Comparison of ENCODE assay signal across 20 cellular contexts in genomic region chr2:79776461-79777146, GRCh38.
"Had no signal": no experiment of that assay in that cellular context is flagged by ENCODE, and none has a peak within 500 bp of the region (broad histone marks: within the 10 kb centered on the region; RNA-seq: fewer than 3 reads in every experiment).

No MANE protein-coding gene starts in this region.

- DNase-seq: activated CD4-positive, alpha-beta memory T cell treated with anti-CD3 and anti-CD28 coated beads, Interleukin-2, amount 10 ng/mL, durations not matched to agents 7 days and 5 days; activated CD4-positive, alpha-beta T cell treated with anti-CD3 and anti-CD28 coated beads for 36 hours; activated naive CD4-positive, alpha-beta T cell; activated naive CD8-positive, alpha-beta T cell treated with anti-CD3 and anti-CD28 coated beads, Interleukin-2, amount 50 U/mL, for 24 hours; central memory CD4-positive, alpha-beta T cell; cortex of kidney; effector CD8-positive, alpha-beta T cell; foreskin melanocyte; kidney; mesendoderm; retina; stimulated activated CD4-positive, alpha-beta T cell treated with anti-CD3 and anti-CD28 coated beads, Interleukin-15, amount 100 ng/mL, for 24 hours; stimulated activated CD4-positive, alpha-beta T cell treated with anti-CD3 and anti-CD28 coated beads, Interleukin-4, amount 100 ng/mL, for 24 hours; stomach had no signal

- H3K4me1 ChIP-seq: ascending aorta, parathyroid adenoma, stomach had no signal

- H3K27me3 ChIP-seq: ascending aorta, stomach had no signal

- H3K9me3 ChIP-seq: ascending aorta, stomach, thoracic aorta had no signal

- H3K36me3 ChIP-seq: ascending aorta, stomach, thoracic aorta had no signal

- H3K27ac Mint-ChIP-seq: activated CD4-positive, alpha-beta memory T cell treated with anti-CD3 and anti-CD28 coated beads, Interleukin-2, amount 10 ng/mL, durations not matched to agents 7 days and 5 days; activated CD4-positive, alpha-beta T cell treated with anti-CD3 and anti-CD28 coated beads for 36 hours; activated naive CD8-positive, alpha-beta T cell treated with anti-CD3 and anti-CD28 coated beads, Interleukin-2, amount 50 U/mL, for 24 hours; activated T-helper 1 cell treated with anti-CD3 and anti-CD28 coated beads, Interleukin-12 subunit alpha, Interleukin-12 subunit beta, Interleukin-2, Interleukin-4 antibody, amounts not matched to agents 30 ng/mL and 10 ng/mL and 1 ng/mL, durations not matched to agents 14 hours and 24 hours and 36 hours had no signal

- H3K9me3 Mint-ChIP-seq: activated naive CD8-positive, alpha-beta T cell treated with anti-CD3 and anti-CD28 coated beads, Interleukin-2, amount 50 U/mL, for 24 hours; activated T-helper 1 cell treated with anti-CD3 and anti-CD28 coated beads, Interleukin-12 subunit alpha, Interleukin-12 subunit beta, Interleukin-2, Interleukin-4 antibody, amounts not matched to agents 30 ng/mL and 10 ng/mL and 1 ng/mL, durations not matched to agents 14 hours and 24 hours and 36 hours had no signal

- H3K4me3 Mint-ChIP-seq: activated CD4-positive, alpha-beta memory T cell treated with anti-CD3 and anti-CD28 coated beads, Interleukin-2, amount 10 ng/mL, durations not matched to agents 7 days and 5 days; activated CD4-positive, alpha-beta T cell treated with anti-CD3 and anti-CD28 coated beads for 36 hours; activated naive CD8-positive, alpha-beta T cell treated with anti-CD3 and anti-CD28 coated beads, Interleukin-2, amount 50 U/mL, for 24 hours; activated T-helper 1 cell treated with anti-CD3 and anti-CD28 coated beads, Interleukin-12 subunit alpha, Interleukin-12 subunit beta, Interleukin-2, Interleukin-4 antibody, amounts not matched to agents 30 ng/mL and 10 ng/mL and 1 ng/mL, durations not matched to agents 14 hours and 24 hours and 36 hours; neural crest cell had no signal

- H3K4me3 ChIP-seq: ascending aorta, stomach, thoracic aorta had no signal

- H3K27me3 Mint-ChIP-seq: activated CD4-positive, alpha-beta memory T cell treated with anti-CD3 and anti-CD28 coated beads, Interleukin-2, amount 10 ng/mL, durations not matched to agents 7 days and 5 days; activated CD4-positive, alpha-beta T cell treated with anti-CD3 and anti-CD28 coated beads for 36 hours; activated naive CD8-positive, alpha-beta T cell treated with anti-CD3 and anti-CD28 coated beads, Interleukin-2, amount 50 U/mL, for 24 hours had no signal

- H3K27ac ChIP-seq: ascending aorta, parathyroid adenoma, stomach, thoracic aorta, VCaP had no signal

- H3K4me1 Mint-ChIP-seq: activated CD4-positive, alpha-beta memory T cell treated with anti-CD3 and anti-CD28 coated beads, Interleukin-2, amount 10 ng/mL, durations not matched to agents 7 days and 5 days; activated CD4-positive, alpha-beta T cell treated with anti-CD3 and anti-CD28 coated beads for 36 hours; activated naive CD8-positive, alpha-beta T cell treated with anti-CD3 and anti-CD28 coated beads, Interleukin-2, amount 50 U/mL, for 24 hours had no signal
